In genomic region chr19:49913720-49914119, GRCh38 we compare ENCODE assay signal across 1 cellular context.
TF ChIP-seq lines count a peak whose summit lies in the region.

No MANE protein-coding gene starts in this region.

TF ChIP-seq in WTC11, 78 proteins besides CTCF, POLR2A, EP300 and RAD21 (continued from another document):
- TF ChIP-seq HMGXB4 (CRISPR knock-in tag; IDR thresholded peaks at IDR 0.05): no peak
TF ChIP-seq in WTC11: peak in this region for 0.
